In the genomic region with DNA sequence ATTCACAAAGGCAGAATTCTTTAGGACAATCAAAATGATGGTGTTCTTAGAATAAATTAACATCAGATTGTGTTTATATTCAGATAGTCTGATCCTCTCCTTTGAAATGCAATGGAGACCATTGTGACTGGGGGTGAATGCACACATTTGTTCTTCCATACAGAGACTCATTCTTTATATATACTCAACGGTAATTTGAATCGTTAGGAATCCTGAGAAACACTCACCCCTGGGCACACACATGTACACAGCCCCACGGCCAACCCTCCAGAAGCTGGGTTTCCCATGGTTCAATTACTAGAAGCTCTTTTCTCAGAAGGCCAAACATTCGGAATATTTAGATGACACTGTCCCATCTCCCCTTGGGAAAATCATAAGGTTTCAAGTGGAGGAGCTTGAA, we compare ENCODE assay signal across 26 cellular contexts. TPM values are rescaled to one million over a fixed set of nuclear protein-coding genes. Genes with fewer than 3 reads are reported as not detected.
"Had no signal": no experiment of that assay in that cellular context is flagged by ENCODE, and none has a peak within 500 bp of the region (broad histone marks: within the 10 kb centered on the region; RNA-seq: fewer than 3 reads in every experiment).

No MANE protein-coding gene starts in this region.

- H3K36me3 ChIP-seq: left lung, ovary, prostate gland, spleen, tibial nerve, uterus had no signal

- H3K79me2 ChIP-seq: hepatocyte had no signal

- DNase-seq: heart right ventricle; left colon; left lung; midbrain; mucosa of descending colon; naive thymus-derived CD4-positive, alpha-beta T cell; ovary; posterior cingulate gyrus; retina; right cardiac atrium; small intestine; spleen; stimulated activated CD4-positive, alpha-beta T cell treated with anti-CD3 and anti-CD28 coated beads, Interleukin-4, amount 100 ng/mL, for 4 hours; stimulated activated CD8-positive, alpha-beta memory T cell treated with anti-CD3 and anti-CD28 coated beads, Interleukin-4, amount 100 ng/mL, for 48 hours; stimulated activated naive CD4-positive, alpha-beta T cell treated with Interleukin-2 at 50 U/mL for 16 hours; stimulated activated naive CD8-positive, alpha-beta T cell treated with anti-CD3 and anti-CD28 coated beads, Interleukin-15, amount 100 ng/mL, for 72 hours; substantia nigra; uterus had no signal

- H3K4me1 ChIP-seq: heart right ventricle, prostate gland, spleen, tibial nerve, uterus had no signal

- H3K27me3 ChIP-seq: heart right ventricle, hepatocyte, left lung, ovary, spleen, tibial nerve, uterus had no signal

- H3K9me3 ChIP-seq: heart right ventricle, left lung, mucosa of descending colon, ovary, prostate gland, tibial nerve, uterus had no signal

- H3K4me2 ChIP-seq: hepatocyte had no signal

- H3K27ac ChIP-seq: heart right ventricle, hepatocyte, left lung, ovary, spleen, tibial nerve, uterus had no signal

- H3K27ac Mint-ChIP-seq: memory B cell; naive thymus-derived CD4-positive, alpha-beta T cell; natural killer cell treated with Interleukin-12 subunit alpha and Interleukin-12 subunit beta and Interleukin-15 and Interleukin-18, amount 100 ng/mL, for 72 hours; stimulated activated memory B cell treated with anti-CD40 and anti-IgM and Interleukin-4, amounts not matched to agents 10 μg/mL and 1 μg/mL and 100 μg/mL, for 72 hours; stimulated activated naive CD8-positive, alpha-beta T cell treated with anti-CD3 and anti-CD28 coated beads, Interleukin-15, amount 100 ng/mL, for 72 hours; type B pancreatic cell had no signal

- H3K4me3 ChIP-seq: heart right ventricle, hepatocyte, left lung, lung, mucosa of descending colon, ovary, prostate gland, spleen, tibial nerve, uterus had no signal

- H3K27me3 Mint-ChIP-seq: type B pancreatic cell had no signal

- H2AFZ ChIP-seq: hepatocyte had no signal

- H3K4me1 Mint-ChIP-seq: naive thymus-derived CD4-positive, alpha-beta T cell; stimulated activated naive CD8-positive, alpha-beta T cell treated with anti-CD3 and anti-CD28 coated beads, Interleukin-15, amount 100 ng/mL, for 72 hours had no signal

- H3K36me3 Mint-ChIP-seq: memory B cell; naive thymus-derived CD4-positive, alpha-beta T cell; natural killer cell treated with Interleukin-12 subunit alpha and Interleukin-12 subunit beta and Interleukin-15 and Interleukin-18, amount 100 ng/mL, for 72 hours; stimulated activated memory B cell treated with anti-CD40 and anti-IgM and Interleukin-4, amounts not matched to agents 10 μg/mL and 1 μg/mL and 100 μg/mL, for 72 hours had no signal

- H3K4me3 Mint-ChIP-seq: memory B cell; naive thymus-derived CD4-positive, alpha-beta T cell; natural killer cell treated with Interleukin-12 subunit alpha and Interleukin-12 subunit beta and Interleukin-15 and Interleukin-18, amount 100 ng/mL, for 72 hours; stimulated activated memory B cell treated with anti-CD40 and anti-IgM and Interleukin-4, amounts not matched to agents 10 μg/mL and 1 μg/mL and 100 μg/mL, for 72 hours; stimulated activated naive CD8-positive, alpha-beta T cell treated with anti-CD3 and anti-CD28 coated beads, Interleukin-15, amount 100 ng/mL, for 72 hours; type B pancreatic cell had no signal

- H3K9me3 Mint-ChIP-seq: memory B cell; natural killer cell treated with Interleukin-12 subunit alpha and Interleukin-12 subunit beta and Interleukin-15 and Interleukin-18, amount 100 ng/mL, for 72 hours; type B pancreatic cell had no signal

RNA-seq across cellular contexts. Expression of a gene that starts 57.5 kb away (rescaled TPM):
- polyA plus RNA-seq: naive thymus-derived CD4-positive, alpha-beta T cell had no signal
